In the genomic region with DNA sequence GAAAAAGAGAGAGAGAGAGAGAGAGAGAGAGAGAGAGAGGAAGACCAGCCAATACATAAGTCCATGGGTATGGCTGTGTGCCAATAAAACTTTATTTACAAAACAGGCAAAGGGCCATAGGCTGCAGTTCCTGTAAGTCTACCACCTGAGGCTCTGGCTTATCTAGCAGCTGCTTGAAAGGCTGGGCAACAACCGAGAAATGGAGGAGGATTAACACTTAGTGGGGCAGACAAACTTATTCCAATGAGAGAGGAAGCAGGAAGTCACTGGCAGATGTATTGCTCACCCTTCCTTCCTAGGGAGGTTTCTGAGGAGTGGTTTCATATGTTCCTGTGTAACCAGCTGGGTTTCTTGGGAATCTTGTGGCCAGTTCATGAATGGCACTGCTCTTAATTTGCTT, we compare ENCODE assay signal across 1 cellular context.
TF ChIP-seq lines count a peak whose summit lies in the region.

No MANE protein-coding gene starts in this region.

TF ChIP-seq in GM12878, 131 proteins besides CTCF, POLR2A, EP300 and RAD21:
- TF ChIP-seq, protein P1, sequence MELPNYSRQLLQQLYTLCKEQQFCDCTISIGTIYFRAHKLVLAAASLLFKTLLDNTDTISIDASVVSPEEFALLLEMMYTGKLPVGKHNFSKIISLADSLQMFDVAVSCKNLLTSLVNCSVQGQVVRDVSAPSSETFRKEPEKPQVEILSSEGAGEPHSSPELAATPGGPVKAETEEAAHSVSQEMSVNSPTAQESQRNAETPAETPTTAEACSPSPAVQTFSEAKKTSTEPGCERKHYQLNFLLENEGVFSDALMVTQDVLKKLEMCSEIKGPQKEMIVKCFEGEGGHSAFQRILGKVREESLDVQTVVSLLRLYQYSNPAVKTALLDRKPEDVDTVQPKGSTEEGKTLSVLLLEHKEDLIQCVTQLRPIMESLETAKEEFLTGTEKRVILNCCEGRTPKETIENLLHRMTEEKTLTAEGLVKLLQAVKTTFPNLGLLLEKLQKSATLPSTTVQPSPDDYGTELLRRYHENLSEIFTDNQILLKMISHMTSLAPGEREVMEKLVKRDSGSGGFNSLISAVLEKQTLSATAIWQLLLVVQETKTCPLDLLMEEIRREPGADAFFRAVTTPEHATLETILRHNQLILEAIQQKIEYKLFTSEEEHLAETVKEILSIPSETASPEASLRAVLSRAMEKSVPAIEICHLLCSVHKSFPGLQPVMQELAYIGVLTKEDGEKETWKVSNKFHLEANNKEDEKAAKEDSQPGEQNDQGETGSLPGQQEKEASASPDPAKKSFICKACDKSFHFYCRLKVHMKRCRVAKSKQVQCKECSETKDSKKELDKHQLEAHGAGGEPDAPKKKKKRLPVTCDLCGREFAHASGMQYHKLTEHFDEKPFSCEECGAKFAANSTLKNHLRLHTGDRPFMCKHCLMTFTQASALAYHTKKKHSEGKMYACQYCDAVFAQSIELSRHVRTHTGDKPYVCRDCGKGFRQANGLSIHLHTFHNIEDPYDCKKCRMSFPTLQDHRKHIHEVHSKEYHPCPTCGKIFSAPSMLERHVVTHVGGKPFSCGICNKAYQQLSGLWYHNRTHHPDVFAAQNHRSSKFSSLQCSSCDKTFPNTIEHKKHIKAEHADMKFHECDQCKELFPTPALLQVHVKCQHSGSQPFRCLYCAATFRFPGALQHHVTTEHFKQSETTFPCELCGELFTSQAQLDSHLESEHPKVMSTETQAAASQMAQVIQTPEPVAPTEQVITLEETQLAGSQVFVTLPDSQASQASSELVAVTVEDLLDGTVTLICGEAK (IDR thresholded peaks at IDR 0.05; ENCODE audit: borderline replicate concordance): peak; percentile 66
- TF ChIP-seq EZH2 (IDR thresholded peaks at IDR 0.05; ENCODE audit: borderline replicate concordance, control insufficient read depth, low read depth, low read length): no peak
